18 cellular contexts compared by ENCODE assay signal in the genomic region with DNA sequence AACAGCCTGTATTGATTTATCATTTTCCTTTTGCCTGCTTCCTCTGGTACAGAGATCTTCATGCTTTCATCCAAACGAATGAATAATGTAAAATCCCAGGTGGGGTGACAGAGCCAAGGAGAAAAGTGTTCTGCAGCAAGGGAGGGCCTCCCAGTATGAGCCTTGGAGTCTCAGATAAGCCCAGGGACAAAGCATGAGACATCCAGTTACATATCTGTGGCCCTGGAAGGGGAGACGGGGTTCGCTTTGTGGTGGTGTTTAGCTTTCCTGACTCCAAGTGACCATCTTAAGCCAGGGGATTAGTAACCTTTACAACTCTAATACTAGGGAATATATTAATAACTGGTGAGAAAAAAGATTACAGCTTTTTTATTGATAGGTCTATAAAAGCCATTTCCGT.
DNase-seq lines count a peak whose midpoint lies in the region; ATAC-seq and TF ChIP-seq lines count a peak whose summit lies in the region.
"Had no signal": no experiment of that assay in that cellular context is flagged by ENCODE, and none has a peak within 500 bp of the region (broad histone marks: within the 10 kb centered on the region; RNA-seq: fewer than 3 reads in every experiment).

No MANE protein-coding gene starts in this region.

- DNase-seq in activated CD4-positive, alpha-beta T cell treated with anti-CD3 and anti-CD28 coated beads, Interleukin-2, amount 10 ng/mL, durations not matched to agents 24 days and 14 days: no peak
- no peak for DNase-seq in activated CD4-positive, alpha-beta T cell treated with anti-CD3 and anti-CD28 coated beads for 1 hour
- DNase-seq in GM19240 (ENCODE audit: insufficient read length, low spot score) (no peak), caudate nucleus (lab: John Stamatoyannopoulos, UW) (no peak)
- DNase-seq: activated gamma-delta T cell, brain microvascular endothelial cell, DMS53, left ventricle myocardium inferior, NCI-H2029, SJCRH30 had no signal

- H3K36me3 ChIP-seq in mesodermal cell (ENCODE audit: control insufficient read depth, insufficient read depth, low read length) (peaks cover 13% of the 10 kb centered on the region), subcutaneous abdominal adipose tissue (ENCODE audit: control insufficient read depth in 5 of 5, insufficient read depth in 5 of 5, low read length in 5 of 5) (no peaks in the 10 kb centered on the region)
- H3K36me3 ChIP-seq: brain microvascular endothelial cell, left ventricle myocardium inferior, SJCRH30 had no signal

- H3K4me1 Mint-ChIP-seq in activated CD4-positive, alpha-beta T cell treated with anti-CD3 and anti-CD28 coated beads, Interleukin-2, amount 10 ng/mL, durations not matched to agents 24 days and 14 days: peaks cover 45% of the 10 kb centered on the region
- H3K4me1 Mint-ChIP-seq in brain: peaks cover 40% of the 10 kb centered on the region

- peaks cover 4% of the 10 kb centered on the region for H3K9me3 Mint-ChIP-seq in activated CD4-positive, alpha-beta T cell treated with anti-CD3 and anti-CD28 coated beads, Interleukin-2, amount 10 ng/mL, durations not matched to agents 24 days and 14 days
- no peaks in the 10 kb centered on the region for H3K9me3 Mint-ChIP-seq in brain

- peak overlapping the region; percentile 17 for H3K4me3 Mint-ChIP-seq in activated CD4-positive, alpha-beta T cell treated with anti-CD3 and anti-CD28 coated beads, Interleukin-2, amount 10 ng/mL, durations not matched to agents 24 days and 14 days
- peak overlapping the region in 3 of 5 experiments; percentile 17 to 68 (median 39) for H3K4me3 Mint-ChIP-seq in brain

- intact Hi-C loops in activated CD4-positive, alpha-beta T cell treated with anti-CD3 and anti-CD28 coated beads, Interleukin-2, amount 10 ng/mL, durations not matched to agents 24 days and 14 days (cut with micrococcal nuclease): no loop called here

- no peaks in the 10 kb centered on the region for H3K27me3 Mint-ChIP-seq in activated CD4-positive, alpha-beta T cell treated with anti-CD3 and anti-CD28 coated beads, Interleukin-2, amount 10 ng/mL, durations not matched to agents 24 days and 14 days
- H3K27me3 Mint-ChIP-seq in brain: no peaks in the 10 kb centered on the region

- H3K4me1 ChIP-seq in mesodermal cell (ENCODE audit: control insufficient read depth, insufficient read depth, low read length, poor library complexity, severe bottlenecking) (peaks cover 56% of the 10 kb centered on the region), subcutaneous abdominal adipose tissue (ENCODE audit: control insufficient read depth in 5 of 5, insufficient read depth in 5 of 5, low read length in 5 of 5) (peaks cover 7 to 59% (median 42%) of the 10 kb centered on the region in 5 donors)

- no peak for TF ChIP-seq CTCF in brain (conservative IDR thresholded peaks at IDR 0.05)

- ATAC-seq in GM21786 (IDR thresholded peaks at IDR 0.05; ENCODE audit: unreplicated experiment): no peak
- ATAC-seq: HCT116, HepG2 had no signal

- H3K9me3 ChIP-seq in mesodermal cell (ENCODE audit: control insufficient read depth, low read length) (no peaks in the 10 kb centered on the region), subcutaneous abdominal adipose tissue (ENCODE audit: control insufficient read depth in 5 of 5, low read length in 5 of 5) (no peaks in the 10 kb centered on the region)
- H3K9me3 ChIP-seq: left ventricle myocardium inferior, SJCRH30 had no signal

- H3K36me3 Mint-ChIP-seq in activated CD4-positive, alpha-beta T cell treated with anti-CD3 and anti-CD28 coated beads, Interleukin-2, amount 10 ng/mL, durations not matched to agents 24 days and 14 days (ENCODE audit: low read depth): peaks cover 35% of the 10 kb centered on the region
- H3K36me3 Mint-ChIP-seq in brain: no peaks in the 10 kb centered on the region

- 17% methylated on average over 1 of the region's 4 CpGs; no CpG with 5 or more reads in 1 of the 2 experiments for WGBS in mesodermal cell (ENCODE audit: insufficient coverage in 2 of 2), 2 experiments

- H3K4me3 ChIP-seq in mesodermal cell (ENCODE audit: extremely low read depth, insufficient read depth, low read length, poor library complexity, severe bottlenecking): no peak overlapping the region
- no peak overlapping the region for H3K4me3 ChIP-seq in subcutaneous abdominal adipose tissue (ENCODE audit: low read depth in 1 of 5, low read length in 5 of 5)
- H3K4me3 ChIP-seq: left ventricle myocardium inferior, SJCRH30 had no signal

- no peak overlapping the region for H3K9ac ChIP-seq in subcutaneous abdominal adipose tissue (ENCODE audit: low read length in 5 of 5)

- no peaks in the 10 kb centered on the region for H3K27me3 ChIP-seq in subcutaneous abdominal adipose tissue (ENCODE audit: control insufficient read depth in 5 of 5, insufficient read depth in 4 of 5, low read length in 5 of 5)
- H3K27me3 ChIP-seq: brain microvascular endothelial cell, dorsolateral prefrontal cortex, SJCRH30 had no signal

- H3K27ac ChIP-seq in mesodermal cell (ENCODE audit: low read depth, low read length, severe bottlenecking) (peak overlapping the region; percentile 74), subcutaneous abdominal adipose tissue (ENCODE audit: low read depth, low read length) (peak overlapping the region; percentile 62), caudate nucleus (ENCODE audit: low read depth, low read length) (no peak overlapping the region)
- H3K27ac ChIP-seq: brain microvascular endothelial cell, C4-2B, SJCRH30 had no signal

- peak overlapping the region; percentile 82 for H3K27ac Mint-ChIP-seq in activated CD4-positive, alpha-beta T cell treated with anti-CD3 and anti-CD28 coated beads, Interleukin-2, amount 10 ng/mL, durations not matched to agents 24 days and 14 days
- peak overlapping the region in 3 of 5 experiments; percentile 36 to 94 (median 90) for H3K27ac Mint-ChIP-seq in brain
